ENCODE assay signal across 13 cellular contexts in the genomic region with DNA sequence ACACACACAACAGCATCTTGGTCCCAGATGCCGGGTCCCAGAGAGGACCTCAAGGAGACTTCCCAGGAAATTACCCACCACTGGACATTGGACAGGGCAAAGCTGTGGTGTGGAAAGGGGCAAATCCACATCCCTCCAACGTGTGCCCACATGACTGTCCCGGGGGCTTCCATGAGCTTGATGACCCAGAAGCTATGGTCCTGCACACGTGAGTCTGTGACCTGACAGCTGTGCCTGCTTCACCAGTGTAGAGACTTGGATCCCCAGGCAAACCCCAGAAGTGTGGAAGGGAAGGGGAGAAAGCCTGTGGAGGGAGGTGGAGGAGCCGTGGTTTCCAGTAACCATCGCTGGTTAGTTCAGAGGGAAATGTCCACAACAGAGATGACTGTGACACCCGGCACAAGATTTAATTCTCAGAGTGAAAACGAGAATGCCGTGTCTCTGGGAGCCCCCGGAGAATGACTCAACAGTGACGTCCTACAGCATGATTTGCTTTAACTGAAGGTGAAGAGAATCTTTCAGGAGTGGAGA. TPM values are rescaled to one million over a fixed set of nuclear protein-coding genes. Genes with fewer than 3 reads are reported as not detected.
DNase-seq lines count a peak whose midpoint lies in the region; ATAC-seq and TF ChIP-seq lines count a peak whose summit lies in the region.
"Had no signal": no experiment of that assay in that cellular context is flagged by ENCODE, and none has a peak within 500 bp of the region (broad histone marks: within the 10 kb centered on the region; RNA-seq: fewer than 3 reads in every experiment).

No MANE protein-coding gene starts in this region.

- no peaks in the 10 kb centered on the region for H3K27me3 Mint-ChIP-seq in stimulated activated naive CD8-positive, alpha-beta T cell treated with anti-CD3 and anti-CD28 coated beads, Interleukin-15, amount 100 ng/mL, for 72 hours

- H3K9me3 Mint-ChIP-seq in stimulated activated naive CD8-positive, alpha-beta T cell treated with anti-CD3 and anti-CD28 coated beads, Interleukin-15, amount 100 ng/mL, for 72 hours = no peaks in the 10 kb centered on the region
- H3K9me3 Mint-ChIP-seq: neural crest cell had no signal

- CTCF ChIA-PET in A673 (lab: Charles Lee) = no interaction called here

- intact Hi-C loops in cardiac septum (cut with DNase I) = no loop called here
- intact Hi-C loops in left cardiac atrium (cut with DNase I) = no loop called here
- intact Hi-C loops in A673 (cut with micrococcal nuclease; ENCODE audit: unreplicated experiment) = no loop called here

- no peaks in the 10 kb centered on the region for H3K9me3 ChIP-seq in A673 (ENCODE audit: low read depth, low read length, poor library complexity, severe bottlenecking)
- H3K9me3 ChIP-seq: heart left ventricle had no signal

- H3K36me3 ChIP-seq in A673 (ENCODE audit: insufficient read depth, low read length, poor library complexity, severe bottlenecking) = no peaks in the 10 kb centered on the region
- H3K36me3 ChIP-seq: brain microvascular endothelial cell, heart left ventricle had no signal

- POLR2A ChIA-PET in A673 (lab: Charles Lee; ENCODE audit: low non-redundant PET) = no interaction called here

- H3K4me3 Mint-ChIP-seq in stimulated activated naive CD8-positive, alpha-beta T cell treated with anti-CD3 and anti-CD28 coated beads, Interleukin-15, amount 100 ng/mL, for 72 hours = peak overlapping the region; percentile 73 to 82
- H3K4me3 Mint-ChIP-seq: neural crest cell had no signal

- no peak for TF ChIP-seq CTCF in A673 (conservative IDR thresholded peaks at IDR 0.05; ENCODE audit: low read depth, low read length)

- BruUV-seq in A673 (replicated peaks; lab: Mats Ljungman, UMichigan) = no TSS peak

- H3K4me1 Mint-ChIP-seq in stimulated activated naive CD8-positive, alpha-beta T cell treated with anti-CD3 and anti-CD28 coated beads, Interleukin-15, amount 100 ng/mL, for 72 hours = peaks cover 81% of the 10 kb centered on the region

- no peak overlapping the region for H3K4me3 ChIP-seq in A673 (ENCODE audit: low read depth, low read length, poor library complexity, severe bottlenecking)
- H3K4me3 ChIP-seq: heart left ventricle had no signal

- no peak for ATAC-seq in left cardiac atrium
- peak; percentile 43 for ATAC-seq in HG02678 (IDR thresholded peaks at IDR 0.05; ENCODE audit: unreplicated experiment)
- peak; percentile 85 for ATAC-seq in stimulated activated naive CD8-positive, alpha-beta T cell treated with anti-CD3 and anti-CD28 coated beads, Interleukin-15, amount 100 ng/mL, for 72 hours

- peak overlapping the region; percentile 15 to 97 for H3K27ac Mint-ChIP-seq in stimulated activated naive CD8-positive, alpha-beta T cell treated with anti-CD3 and anti-CD28 coated beads, Interleukin-15, amount 100 ng/mL, for 72 hours

- no peak overlapping the region for H3K27ac ChIP-seq in A673 (ENCODE audit: low read depth, low read length, poor library complexity, severe bottlenecking)
- H3K27ac ChIP-seq: brain microvascular endothelial cell, heart left ventricle had no signal

- peak; percentile 35 for DNase-seq in cardiac septum (ENCODE audit: low spot score)
- DNase-seq in left cardiac atrium = no peak
- peak; percentile 62 to 78 for DNase-seq in activated CD4-positive, alpha-beta T cell treated with anti-CD3 and anti-CD28 coated beads, Interleukin-2, amount 50 U/mL, for 48 hours
- DNase-seq in stimulated activated naive CD8-positive, alpha-beta T cell treated with anti-CD3 and anti-CD28 coated beads, Interleukin-15, amount 100 ng/mL, for 72 hours = peak; percentile 45 to 77
- no peak for DNase-seq in medulla oblongata (ENCODE audit: extremely low spot score)
- DNase-seq in A673 (ENCODE audit: low spot score) = no peak
- no peak for DNase-seq in cerebellar cortex (ENCODE audit: low spot score)
- DNase-seq: brain microvascular endothelial cell, GOT3, NCI-H1105 had no signal

- no peaks in the 10 kb centered on the region for H3K4me1 ChIP-seq in A673 (ENCODE audit: insufficient read depth, low read length, poor library complexity, severe bottlenecking)

- no peaks in the 10 kb centered on the region for H3K27me3 ChIP-seq in A673 (replicated peaks; ENCODE audit: insufficient read depth, low read depth, low read length, poor library complexity)
- H3K27me3 ChIP-seq: brain microvascular endothelial cell had no signal

RNA-seq across cellular contexts. Expression of gene GPR55, which starts 19.1 kb away (rescaled TPM):
- total RNA-seq in cardiac septum (not detected), left cardiac atrium (under 1 TPM in 1 of 2 donors, not detected in 1; 0.08 TPM), A673 (2021) (0.19 TPM in 1 of 2 replicates, not detected in the other)
- total RNA-seq: neural crest cell had no signal

RNA-seq across cellular contexts. Expression of gene SPATA3, which starts 51.7 kb away (rescaled TPM):
- total RNA-seq in cardiac septum (not detected), left cardiac atrium (not detected), A673 (2021) (not detected in 2 replicates)
- total RNA-seq: heart left ventricle, neural crest cell had no signal

Comparison
In these comparisons a context has a peak if more than half of its experiments do, and no peak if none do; other contexts are left out.
1. DNase-seq: peak in cardiac septum (single experiment), activated CD4-positive, alpha-beta T cell treated with anti-CD3 and anti-CD28 coated beads, Interleukin-2, amount 50 U/mL, for 48 hours (2 of 2) and stimulated activated naive CD8-positive, alpha-beta T cell treated with anti-CD3 and anti-CD28 coated beads, Interleukin-15, amount 100 ng/mL, for 72 hours (2 of 2); none in left cardiac atrium (single experiment), medulla oblongata (single experiment), A673 (single experiment) and cerebellar cortex (single experiment).
2. ATAC-seq: peak in HG02678 (single experiment) and stimulated activated naive CD8-positive, alpha-beta T cell treated with anti-CD3 and anti-CD28 coated beads, Interleukin-15, amount 100 ng/mL, for 72 hours (single experiment); none in left cardiac atrium (0 of 2).